Comparison of ENCODE assay signal across 18 cellular contexts in genomic region chr6:33777716-33778474, GRCh38. TPM values are rescaled to one million over a fixed set of nuclear protein-coding genes. Genes with fewer than 3 reads are reported as not detected.
DNase-seq lines count a peak whose midpoint lies in the region; ATAC-seq and TF ChIP-seq lines count a peak whose summit lies in the region.
"Had no signal": no experiment of that assay in that cellular context is flagged by ENCODE, and none has a peak within 500 bp of the region (broad histone marks: within the 10 kb centered on the region; RNA-seq: fewer than 3 reads in every experiment).

No MANE protein-coding gene starts in this region.

- 88% methylated on average over 16 of the region's 16 CpGs for WGBS in HUES64
- 84 to 89% methylated on average over 14 to 16 of the region's 16 CpGs for WGBS in endodermal cell (ENCODE audit: insufficient coverage in 1 of 2, insufficient read length in 1 of 2), 2 experiments
- WGBS in trophoblast cell (ENCODE audit: extremely low coverage, insufficient coverage, insufficient read length): no CpG with 5 or more reads among the region's 16 CpGs
- WGBS in tibial nerve, 2 donors: 86 to 87% methylated on average over 16 of the region's 16 CpGs

- peaks cover 54% of the 10 kb centered on the region for H3K4me1 Mint-ChIP-seq in endodermal cell

- H3K36me3 Mint-ChIP-seq in endodermal cell (ENCODE audit: low read depth): peaks cover 73% of the 10 kb centered on the region

- H3K4ac ChIP-seq in trophoblast cell (ENCODE audit: low read depth, low read length): no peak overlapping the region

- no peak overlapping the region for H2AK5ac ChIP-seq in trophoblast cell (ENCODE audit: low read length)

- peaks cover 7% of the 10 kb centered on the region for H3K79me1 ChIP-seq in trophoblast cell (ENCODE audit: low read length)

- no peak for TF ChIP-seq CTCF in endodermal cell (conservative IDR thresholded peaks at IDR 0.05)
- no peak for TF ChIP-seq CTCF in neural cell (IDR thresholded peaks at IDR 0.05; ENCODE audit: poor library complexity, severe bottlenecking)
- no peak for TF ChIP-seq CTCF in tibial nerve (IDR thresholded peaks at IDR 0.05)

- no peak for TF ChIP-seq POLR2A in tibial nerve (IDR thresholded peaks at IDR 0.05)

- no peak overlapping the region for H2BK12ac ChIP-seq in trophoblast cell (ENCODE audit: low read length)

- H4K20me1 ChIP-seq in neural cell (ENCODE audit: insufficient read depth): no peaks in the 10 kb centered on the region

- H3K9me3 Mint-ChIP-seq in endodermal cell: no peaks in the 10 kb centered on the region

- no peak overlapping the region for H3K14ac ChIP-seq in trophoblast cell (ENCODE audit: low read length)

- H3K36me3 ChIP-seq in HUES64 (ENCODE audit: insufficient read depth, low read length): peaks cover 86% of the 10 kb centered on the region
- H3K36me3 ChIP-seq in endodermal cell (ENCODE audit: control insufficient read depth, insufficient read depth, low read length): peaks cover 83% of the 10 kb centered on the region
- peaks cover 9% of the 10 kb centered on the region for H3K36me3 ChIP-seq in neural cell (ENCODE audit: insufficient read depth, low read length)
- peaks cover 75 to 81% of the 10 kb centered on the region in 2 experiments for H3K36me3 ChIP-seq in trophoblast cell (ENCODE audit: control insufficient read depth in 1 of 2, insufficient read depth in 2 of 2, low read length in 2 of 2)
- H3K36me3 ChIP-seq in tibial nerve: peaks cover 11 to 99% (median 53%) of the 10 kb centered on the region in 3 donors

- H3K9me3 ChIP-seq in HUES64 (ENCODE audit: insufficient read depth, low read depth, low read length): no peaks in the 10 kb centered on the region
- no peaks in the 10 kb centered on the region for H3K9me3 ChIP-seq in endodermal cell (ENCODE audit: control insufficient read depth, low read length)
- H3K9me3 ChIP-seq in neural cell (ENCODE audit: low read length): no peaks in the 10 kb centered on the region
- peaks cover 1% of the 10 kb centered on the region for H3K9me3 ChIP-seq in trophoblast cell (ENCODE audit: insufficient read depth, low read depth, low read length)
- no peaks in the 10 kb centered on the region for H3K9me3 ChIP-seq in tibial nerve
- H3K9me3 ChIP-seq: A549 had no signal

- TF ChIP-seq RAD21 in neural cell (conservative IDR thresholded peaks at IDR 0.05): no peak

- H3K27ac ChIP-seq in HUES64 (ENCODE audit: low read depth, low read length) (peak overlapping the region; percentile 57; the same call in 1 of the 2 replicates), endodermal cell (ENCODE audit: low read depth, low read length) (peak overlapping the region; percentile 49), neural cell (ENCODE audit: low read length) (peak overlapping the region; percentile 61), trophoblast cell (ENCODE audit: low read depth, low read length) (no peak overlapping the region), tibial nerve (no peak overlapping the region)
- H3K27ac ChIP-seq: A549, KMS-11 had no signal

- peak; percentile 58 for DNase-seq in G401 (ENCODE audit: low spot score)
- no peak for DNase-seq in endodermal cell
- no peak for DNase-seq in DMS153 treated with DMSO at 0.1 percent for 48 hours (lab: John Stamatoyannopoulos, UW; ENCODE audit: unreplicated experiment)
- DNase-seq in trophoblast cell: no peak
- no peak for DNase-seq in tibial nerve (ENCODE audit: low spot score in 2 of 2)
- DNase-seq: NCI-H1436, NCI-H2029, NCI-H2171, NCI-H446, NCI-H69 had no signal

- TF ChIP-seq EP300 in neural cell (conservative IDR thresholded peaks at IDR 0.05; ENCODE audit: poor library complexity, severe bottlenecking) (no peak), tibial nerve (IDR thresholded peaks at IDR 0.05) (no peak)

- no peak overlapping the region for H3K4me3 Mint-ChIP-seq in endodermal cell

- no peak overlapping the region for H4K12ac ChIP-seq in trophoblast cell (ENCODE audit: low read depth, low read length)

- H2BK120ac ChIP-seq in trophoblast cell (ENCODE audit: insufficient read depth, low read length, poor library complexity): no peak overlapping the region

- H2AFZ ChIP-seq in neural cell (ENCODE audit: low read depth, low read length) (no peak overlapping the region), trophoblast cell (ENCODE audit: insufficient read depth, low read length, poor library complexity) (no peak overlapping the region)

- no peak overlapping the region for H4K91ac ChIP-seq in trophoblast cell (ENCODE audit: low read depth, low read length)

- no peak overlapping the region for H2BK5ac ChIP-seq in trophoblast cell (ENCODE audit: low read depth, low read length, poor library complexity)

- H3K27me3 ChIP-seq in HUES64 (ENCODE audit: insufficient read depth, low read length) (no peaks in the 10 kb centered on the region), endodermal cell (ENCODE audit: control insufficient read depth, insufficient read depth, low read length, poor library complexity, severe bottlenecking) (no peaks in the 10 kb centered on the region), neural cell (ENCODE audit: insufficient read depth, low read depth, low read length) (no peaks in the 10 kb centered on the region), trophoblast cell (ENCODE audit: insufficient read depth, low read length) (no peaks in the 10 kb centered on the region), tibial nerve (no peaks in the 10 kb centered on the region)

- H3K79me2 ChIP-seq in neural cell (replicated peaks; ENCODE audit: insufficient read depth, low read length) (no peaks in the 10 kb centered on the region), trophoblast cell (ENCODE audit: control insufficient read depth, insufficient read depth, low read length, poor library complexity) (no peaks in the 10 kb centered on the region)

- ATAC-seq in HG02759 (IDR thresholded peaks at IDR 0.05; ENCODE audit: unreplicated experiment): no peak
- ATAC-seq: A549 had no signal

- in situ Hi-C loops in G401 (cut with HindIII; ENCODE audit: low sequenced_read_pairs): no loop called here

- no peak overlapping the region for H3K4me2 ChIP-seq in neural cell (ENCODE audit: low read length)
- no peak overlapping the region for H3K4me2 ChIP-seq in trophoblast cell (ENCODE audit: low read length)
- H3K4me2 ChIP-seq: A549, KMS-11 had no signal

- no peak overlapping the region for H3K27ac Mint-ChIP-seq in endodermal cell

- H3K4me1 ChIP-seq in HUES64 (ENCODE audit: insufficient read depth, low read length): peaks cover 47% of the 10 kb centered on the region
- H3K4me1 ChIP-seq in endodermal cell (ENCODE audit: control insufficient read depth, insufficient read depth, low read length): peaks cover 34% of the 10 kb centered on the region
- H3K4me1 ChIP-seq in trophoblast cell (ENCODE audit: control insufficient read depth in 1 of 2, insufficient read depth in 2 of 2, low read length in 2 of 2): peaks cover 19 to 21% of the 10 kb centered on the region in 2 experiments
- peaks cover 0 to 20% (median 0%) of the 10 kb centered on the region in 4 donors for H3K4me1 ChIP-seq in tibial nerve

- no peak overlapping the region for H4K8ac ChIP-seq in trophoblast cell (ENCODE audit: low read depth, low read length)

- H3K9me2 ChIP-seq in neural cell (ENCODE audit: insufficient read depth, low read length): no peaks in the 10 kb centered on the region

- no peak overlapping the region for H3K23ac ChIP-seq in trophoblast cell (ENCODE audit: low read length)

- H3K9ac ChIP-seq in HUES64 (ENCODE audit: low read depth, low read length): no peak overlapping the region
- no peak overlapping the region for H3K9ac ChIP-seq in endodermal cell (ENCODE audit: extremely low read depth, low read length, poor library complexity, severe bottlenecking)
- peak overlapping the region; percentile 44 for H3K9ac ChIP-seq in neural cell (ENCODE audit: low read length)
- no peak overlapping the region for H3K9ac ChIP-seq in trophoblast cell (ENCODE audit: low read length)
- H3K9ac ChIP-seq: KMS-11 had no signal

- no peak overlapping the region for H3K4me3 ChIP-seq in HUES64 (ENCODE audit: low read length)
- no peak overlapping the region for H3K4me3 ChIP-seq in endodermal cell (ENCODE audit: low read length)
- H3K4me3 ChIP-seq in neural cell (ENCODE audit: low read length): peak overlapping the region; percentile 36
- H3K4me3 ChIP-seq in trophoblast cell (ENCODE audit: low read depth, low read length): no peak overlapping the region
- no peak overlapping the region for H3K4me3 ChIP-seq in tibial nerve
- H3K4me3 ChIP-seq: A549 had no signal

- peaks cover 2% of the 10 kb centered on the region for H3F3A ChIP-seq in neural cell (ENCODE audit: insufficient read depth, low read length, poor library complexity, severe bottlenecking)

- H3K18ac ChIP-seq in trophoblast cell (ENCODE audit: low read length): no peak overlapping the region

- no peaks in the 10 kb centered on the region for H3K27me3 Mint-ChIP-seq in endodermal cell (ENCODE audit: insufficient read depth)

TF ChIP-seq in neural cell, 6 proteins besides CTCF, POLR2A, EP300 and RAD21 (continues in another document):
- TF ChIP-seq TAF1 (IDR thresholded peaks at IDR 0.05; ENCODE audit: low read depth) (no peak), POLR2AphosphoS5 (IDR thresholded peaks at IDR 0.05) (no peak)

RNA-seq across cellular contexts. Expression of gene LEMD2, which starts 11.0 kb away (rescaled TPM):
- total RNA-seq in G401 (2014; rRNA removed; shearing (Covaris generic)): 65.1 and 66.7 TPM in 2 replicates
- 34.2 TPM for polyA plus RNA-seq in HUES64 (2013, experiment 1 of 2)
- 32.4 TPM for polyA plus RNA-seq in HUES64 (2013, experiment 2 of 2)
- total RNA-seq in endodermal cell (10 to 100 TPM; 62.0 to 75.8 TPM), tibial nerve (10 to 100 TPM; 55.7 to 97.8 (median 70.1) TPM)
- 72.5 TPM for polyA plus RNA-seq in endodermal cell (2013, experiment 1 of 2)
- 67.0 TPM for polyA plus RNA-seq in endodermal cell (2013, experiment 2 of 2)
- 84.6 and 109 TPM in 2 replicates for polyA plus RNA-seq in neural cell
- polyA minus RNA-seq in neural cell: 49.4 and 59.2 TPM in 2 replicates
- 28.0 TPM in 2 replicates for polyA plus RNA-seq in trophoblast cell (2013)

RNA-seq across cellular contexts. Expression of gene MLN, which starts 25.9 kb away (rescaled TPM):
- 2.5 TPM in 1 of 2 replicates, not detected in the other for total RNA-seq in G401 (2014; rRNA removed; shearing (Covaris generic))
- polyA plus RNA-seq in HUES64 (2013, experiment 1 of 2): not detected
- not detected for polyA plus RNA-seq in HUES64 (2013, experiment 2 of 2)
- not detected for total RNA-seq in endodermal cell
- polyA plus RNA-seq in endodermal cell (2013, experiment 1 of 2): not detected
- polyA plus RNA-seq in endodermal cell (2013, experiment 2 of 2): not detected
- polyA plus RNA-seq in neural cell: not detected in 2 replicates
- not detected in 2 replicates for polyA minus RNA-seq in neural cell
- 0.10 TPM in 1 of 2 replicates, not detected in the other for polyA plus RNA-seq in trophoblast cell (2013)
- not detected for total RNA-seq in tibial nerve
- total RNA-seq: M059J, OCI-LY7, RPMI7951 had no signal
- polyA plus RNA-seq: A549 had no signal

RNA-seq across cellular contexts. Expression of gene IP6K3, which starts 31.2 kb away (rescaled TPM):
- 42.6 and 51.1 TPM in 2 replicates for total RNA-seq in G401 (2014; rRNA removed; shearing (Covaris generic))
- 0.85 TPM for polyA plus RNA-seq in HUES64 (2013, experiment 1 of 2)
- 1.5 TPM for polyA plus RNA-seq in HUES64 (2013, experiment 2 of 2)
- total RNA-seq in endodermal cell (not detected), tibial nerve (1 to 10 TPM in 3 of 4 donors, under 1 TPM in 1; 0.39 to 3.0 (median 1.7) TPM)
- polyA plus RNA-seq in endodermal cell (2013, experiment 1 of 2): 1.1 TPM
- 2.3 TPM for polyA plus RNA-seq in endodermal cell (2013, experiment 2 of 2)
- not detected in 2 replicates for polyA plus RNA-seq in neural cell
- not detected in 2 replicates for polyA minus RNA-seq in neural cell
- 1.4 and 1.5 TPM in 2 replicates for polyA plus RNA-seq in trophoblast cell (2013)
- total RNA-seq: M059J, OCI-LY7 had no signal

Comparison
In these comparisons a context has a peak if more than half of its experiments do, and no peak if none do; other contexts are left out.
1. H3K27ac ChIP-seq: peak in HUES64 (single experiment), endodermal cell (single experiment) and neural cell (single experiment); none in trophoblast cell (single experiment) and tibial nerve (0 of 4).
2. RNA of gene IP6K3, which starts 31.2 kb away (total RNA-seq): 42.6 to 51.1 TPM in G401; 0.39 to 3.0 TPM in tibial nerve and not detected in endodermal cell; every median in the first group is over 10 times any median in the second.